15 cellular contexts compared by ENCODE assay signal in the genomic region with DNA sequence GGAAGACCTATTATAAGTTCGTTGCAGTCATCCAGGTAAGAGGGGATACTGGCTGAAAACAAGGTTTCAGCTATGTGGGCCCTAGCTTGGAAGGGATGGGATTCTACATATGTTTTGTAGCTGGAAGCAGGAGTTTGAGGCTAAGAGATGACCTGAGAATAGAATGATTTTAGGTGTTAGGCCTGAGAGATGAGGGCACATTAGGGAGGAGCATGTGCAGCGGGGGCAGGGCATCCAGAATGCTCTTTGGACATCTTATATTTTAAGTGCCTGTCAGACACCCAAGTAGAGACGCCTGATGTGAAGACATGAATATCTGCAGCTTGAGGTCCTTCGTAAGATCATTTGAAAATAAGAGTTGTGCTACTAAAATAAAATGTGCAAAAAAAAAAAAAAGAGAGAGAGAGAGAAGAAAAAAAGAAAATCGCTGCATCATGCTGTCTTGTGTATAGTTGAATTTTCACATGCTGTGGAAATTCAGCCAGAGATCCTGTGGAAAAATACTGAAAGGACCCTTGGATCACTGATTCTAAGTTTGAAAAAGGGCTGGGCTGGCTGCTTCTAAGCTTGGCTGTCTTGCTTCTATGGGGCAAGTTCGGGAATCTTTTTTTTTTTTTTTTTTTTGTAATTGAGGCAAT.
A peak's percentile ranks its signal among the peaks of the same experiment; 100 is the strongest.
DNase-seq lines count a peak whose midpoint lies in the region; ATAC-seq and TF ChIP-seq lines count a peak whose summit lies in the region.
"Had no signal": no experiment of that assay in that cellular context is flagged by ENCODE, and none has a peak within 500 bp of the region (broad histone marks: within the 10 kb centered on the region; RNA-seq: fewer than 3 reads in every experiment).

No MANE protein-coding gene starts in this region.

- H3K27ac Mint-ChIP-seq in activated T-cell treated with anti-CD3 and anti-CD28 coated beads, Interleukin-2, amount 50 U/mL, for 72 hours: peak overlapping the region; percentile 89
- no peak overlapping the region for H3K27ac Mint-ChIP-seq in endothelial cell (ENCODE audit: unreplicated experiment)

- H3K36me3 ChIP-seq in hepatocyte (replicated peaks; ENCODE audit: insufficient read depth, low read depth): no peaks in the 10 kb centered on the region
- H3K36me3 ChIP-seq: HAP-1, sigmoid colon, uterus had no signal

- peak overlapping the region; percentile 79 for H3K4me3 Mint-ChIP-seq in activated T-cell treated with anti-CD3 and anti-CD28 coated beads, Interleukin-2, amount 50 U/mL, for 4 hours
- H3K4me3 Mint-ChIP-seq in activated T-cell treated with anti-CD3 and anti-CD28 coated beads, Interleukin-2, amount 50 U/mL, for 72 hours: peak overlapping the region; percentile 88 to 94
- H3K4me3 Mint-ChIP-seq in endothelial cell (ENCODE audit: unreplicated experiment): no peak overlapping the region

- no peaks in the 10 kb centered on the region for H3K9me3 Mint-ChIP-seq in activated T-cell treated with anti-CD3 and anti-CD28 coated beads, Interleukin-2, amount 50 U/mL, for 4 hours
- H3K9me3 Mint-ChIP-seq in activated T-cell treated with anti-CD3 and anti-CD28 coated beads, Interleukin-2, amount 50 U/mL, for 72 hours: peaks cover 0 to 1% of the 10 kb centered on the region in 2 donors
- no peaks in the 10 kb centered on the region for H3K9me3 Mint-ChIP-seq in endothelial cell (ENCODE audit: unreplicated experiment)

- peaks cover 93% of the 10 kb centered on the region for H3K4me1 Mint-ChIP-seq in activated T-cell treated with anti-CD3 and anti-CD28 coated beads, Interleukin-2, amount 50 U/mL, for 4 hours (ENCODE audit: low read depth)
- H3K4me1 Mint-ChIP-seq in activated T-cell treated with anti-CD3 and anti-CD28 coated beads, Interleukin-2, amount 50 U/mL, for 72 hours (ENCODE audit: low read depth): peaks cover 91% of the 10 kb centered on the region
- peaks cover 28% of the 10 kb centered on the region for H3K4me1 Mint-ChIP-seq in endothelial cell (ENCODE audit: unreplicated experiment)

- peak overlapping the region; percentile 79 for H3K27ac ChIP-seq in hepatocyte
- H3K27ac ChIP-seq: uterus had no signal

- H3K27me3 ChIP-seq in hepatocyte: no peaks in the 10 kb centered on the region
- H3K27me3 ChIP-seq: sigmoid colon, uterus had no signal

- TF ChIP-seq CTCF in hepatocyte (IDR thresholded peaks at IDR 0.05; ENCODE audit: poor library complexity) (no peak), endothelial cell (IDR thresholded peaks at IDR 0.05; ENCODE audit: unreplicated experiment) (no peak)

- no peaks in the 10 kb centered on the region for H3K79me2 ChIP-seq in hepatocyte

- H3K4me3 ChIP-seq in hepatocyte: no peak overlapping the region
- H3K4me3 ChIP-seq: HAP-1, sigmoid colon, uterus had no signal

- peaks cover 22% of the 10 kb centered on the region for H3K4me1 ChIP-seq in hepatocyte (ENCODE audit: insufficient read depth)
- H3K4me1 ChIP-seq: HAP-1, uterus had no signal

- no peak for DNase-seq in activated T-cell treated with anti-CD3 and anti-CD28 coated beads, Interleukin-2, amount 50 U/mL, for 4 hours
- DNase-seq in activated T-cell treated with anti-CD3 and anti-CD28 coated beads for 4 hours (no peak), hepatocyte (ENCODE audit: low spot score) (no peak), superior temporal gyrus (ENCODE audit: extremely low spot score) (peak; percentile 70), endothelial cell (ENCODE audit: low spot score) (no peak), NCI-H748 treated with DMSO at 0.1 percent for 48 hours (lab: John Stamatoyannopoulos, UW) (no peak)
- DNase-seq in activated T-cell treated with anti-CD3 and anti-CD28 coated beads, Interleukin-2, amount 50 U/mL, for 72 hours: no peak
- DNase-seq: ACHN, erythroblast, KBM-7, NCI-H2029, sigmoid colon, uterus had no signal

- H4K20me1 ChIP-seq in hepatocyte (ENCODE audit: insufficient read depth, poor library complexity, severe bottlenecking): no peaks in the 10 kb centered on the region

- no peak for ATAC-seq in activated T-cell treated with anti-CD3 and anti-CD28 coated beads, Interleukin-2, amount 50 U/mL, for 4 hours
- no peak for ATAC-seq in activated T-cell treated with anti-CD3 and anti-CD28 coated beads, Interleukin-2, amount 50 U/mL, for 72 hours (replicated peaks in 1 of 2)
- ATAC-seq in GM18519 (IDR thresholded peaks at IDR 0.05; ENCODE audit: low FRiP score, unreplicated experiment): no peak

- no peaks in the 10 kb centered on the region for H3K9me2 ChIP-seq in hepatocyte (replicated peaks; ENCODE audit: insufficient read depth)

- H3K9me3 ChIP-seq in hepatocyte (ENCODE audit: low read depth): no peaks in the 10 kb centered on the region
- H3K9me3 ChIP-seq: HAP-1, sigmoid colon, uterus had no signal

- no peak overlapping the region for H3K4me2 ChIP-seq in hepatocyte

- peaks cover 6% of the 10 kb centered on the region for H3K36me3 Mint-ChIP-seq in activated T-cell treated with anti-CD3 and anti-CD28 coated beads, Interleukin-2, amount 50 U/mL, for 4 hours (ENCODE audit: insufficient read depth)
- peaks cover 2% of the 10 kb centered on the region in 2 donors for H3K36me3 Mint-ChIP-seq in activated T-cell treated with anti-CD3 and anti-CD28 coated beads, Interleukin-2, amount 50 U/mL, for 72 hours (ENCODE audit: insufficient read depth in 2 of 2)
- H3K36me3 Mint-ChIP-seq in endothelial cell (ENCODE audit: low read depth, unreplicated experiment): peaks cover 4% of the 10 kb centered on the region

- no peaks in the 10 kb centered on the region for H3K27me3 Mint-ChIP-seq in activated T-cell treated with anti-CD3 and anti-CD28 coated beads, Interleukin-2, amount 50 U/mL, for 4 hours (ENCODE audit: low read depth)
- no peaks in the 10 kb centered on the region for H3K27me3 Mint-ChIP-seq in activated T-cell treated with anti-CD3 and anti-CD28 coated beads, Interleukin-2, amount 50 U/mL, for 72 hours (ENCODE audit: low read depth)
- H3K27me3 Mint-ChIP-seq in endothelial cell (ENCODE audit: unreplicated experiment): peaks cover 5% of the 10 kb centered on the region

- H2AFZ ChIP-seq in hepatocyte: no peak overlapping the region

- WGBS in hepatocyte (ENCODE audit: low lambda C conversion rate, missing lambda C conversion rate): 81% methylated on average over 6 of the region's 6 CpGs
